Comparison of ENCODE assay signal across 11 cellular contexts in the genomic region with DNA sequence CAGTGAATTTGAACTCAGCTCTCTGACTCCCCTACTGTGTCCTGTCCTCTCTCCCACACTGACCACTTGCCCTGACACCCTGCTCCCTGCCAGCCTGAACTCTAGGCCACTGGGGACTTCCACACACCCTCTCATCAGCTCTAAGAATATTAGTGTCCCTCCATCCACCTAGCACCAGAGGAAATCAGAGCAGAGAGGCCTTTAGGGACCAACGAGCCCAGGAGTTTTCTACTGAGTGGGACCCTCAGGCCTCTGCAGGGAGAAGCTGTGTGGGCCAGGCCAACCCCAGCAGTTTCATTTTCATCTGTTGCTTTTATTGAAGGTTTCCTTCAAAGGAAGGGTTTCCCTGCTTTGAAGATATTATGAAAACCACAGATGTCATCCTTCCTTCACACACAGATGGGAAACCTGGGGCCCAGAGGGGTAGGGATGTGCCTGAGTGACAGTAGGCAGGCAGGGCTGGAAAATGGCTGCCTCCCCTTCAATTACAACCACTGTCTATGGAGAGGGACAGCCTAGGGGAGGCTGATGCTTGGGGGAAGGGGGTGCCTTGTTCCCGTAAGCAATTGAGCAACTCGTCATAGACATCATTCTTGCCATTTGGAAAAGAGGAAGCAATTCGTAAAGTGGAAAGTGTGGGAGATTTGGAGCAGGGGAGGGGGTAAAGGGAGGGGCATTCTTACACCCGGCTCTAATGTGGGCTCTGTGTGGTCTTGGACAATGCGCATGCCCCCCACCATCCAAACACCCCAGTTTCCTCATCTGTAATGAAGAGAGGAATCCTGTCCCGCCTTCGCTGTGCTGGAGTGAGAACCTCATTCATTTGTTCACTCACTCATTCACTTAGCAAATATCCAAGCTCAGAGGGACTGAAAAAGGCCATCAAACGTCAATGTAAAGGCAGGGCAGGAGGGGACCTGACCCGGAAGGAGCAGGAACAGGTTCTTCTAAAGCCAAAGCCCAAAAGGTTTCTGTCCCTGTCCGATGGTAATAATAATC. TPM values are rescaled to one million over a fixed set of nuclear protein-coding genes. Genes with fewer than 3 reads are reported as not detected.
A peak's percentile ranks its signal among the peaks of the same experiment; 100 is the strongest.
DNase-seq lines count a peak whose midpoint lies in the region; ATAC-seq, FAIRE-seq and TF ChIP-seq lines count a peak whose summit lies in the region.
"Had no signal": no experiment of that assay in that cellular context is flagged by ENCODE, and none has a peak within 500 bp of the region (broad histone marks: within the 10 kb centered on the region; RNA-seq: fewer than 3 reads in every experiment).

No MANE protein-coding gene starts in this region.

- peak overlapping the region; percentile 79 for H3K27ac Mint-ChIP-seq in activated naive CD4-positive, alpha-beta T cell treated with anti-CD3 and anti-CD28 coated beads for 36 hours
- H3K27ac Mint-ChIP-seq in activated T-helper 1 cell treated with anti-CD3 and anti-CD28 coated beads, Interleukin-12 subunit alpha, Interleukin-12 subunit beta, Interleukin-2, Interleukin-4 antibody, amounts not matched to agents 30 ng/mL and 10 ng/mL and 1 ng/mL, durations not matched to agents 14 hours and 24 hours and 36 hours: peak overlapping the region; percentile 92
- H3K27ac Mint-ChIP-seq in naive B cell: peak overlapping the region; percentile 88 to 97 (median 94)

- intact Hi-C loops in activated naive CD4-positive, alpha-beta T cell treated with anti-CD3 and anti-CD28 coated beads for 36 hours (cut with micrococcal nuclease): loop anchor here (1.0 to 5.0 kb wide), 3 partner anchors 26 to 892 kb away; partner anchors contain the start of gene PAX5
- intact Hi-C loops in activated T-helper 1 cell treated with anti-CD3 and anti-CD28 coated beads, Interleukin-12 subunit alpha, Interleukin-12 subunit beta, Interleukin-2, Interleukin-4 antibody, amounts not matched to agents 30 ng/mL and 10 ng/mL and 1 ng/mL, durations not matched to agents 14 hours and 24 hours and 36 hours (cut with micrococcal nuclease): loop anchor here (1.0 kb wide), 1 partner anchor 11 kb away; no protein-coding TSS in a partner anchor
- intact Hi-C loops in upper lobe of right lung (cut with DNase I): no loop called here

- peaks cover 66% of the 10 kb centered on the region for H3K4me1 ChIP-seq in upper lobe of right lung

- H3K27me3 Mint-ChIP-seq in activated naive CD4-positive, alpha-beta T cell treated with anti-CD3 and anti-CD28 coated beads for 36 hours (ENCODE audit: low read depth): no peaks in the 10 kb centered on the region
- peaks cover 7% of the 10 kb centered on the region for H3K27me3 Mint-ChIP-seq in activated T-helper 1 cell treated with anti-CD3 and anti-CD28 coated beads, Interleukin-12 subunit alpha, Interleukin-12 subunit beta, Interleukin-2, Interleukin-4 antibody, amounts not matched to agents 30 ng/mL and 10 ng/mL and 1 ng/mL, durations not matched to agents 14 hours and 24 hours and 36 hours (ENCODE audit: insufficient read depth)
- no peaks in the 10 kb centered on the region for H3K27me3 Mint-ChIP-seq in naive B cell

- H3K27me3 ChIP-seq in upper lobe of right lung: no peaks in the 10 kb centered on the region

- peak overlapping the region; percentile 56 for H3K27ac ChIP-seq in upper lobe of right lung

- peaks cover 81% of the 10 kb centered on the region for H3K4me1 Mint-ChIP-seq in activated naive CD4-positive, alpha-beta T cell treated with anti-CD3 and anti-CD28 coated beads for 36 hours (ENCODE audit: low read depth)
- H3K4me1 Mint-ChIP-seq in activated T-helper 1 cell treated with anti-CD3 and anti-CD28 coated beads, Interleukin-12 subunit alpha, Interleukin-12 subunit beta, Interleukin-2, Interleukin-4 antibody, amounts not matched to agents 30 ng/mL and 10 ng/mL and 1 ng/mL, durations not matched to agents 14 hours and 24 hours and 36 hours (ENCODE audit: low read depth): peaks cover 90% of the 10 kb centered on the region
- H3K4me1 Mint-ChIP-seq in naive B cell: peaks cover 71 to 92% (median 89%) of the 10 kb centered on the region in 3 donors

- H3K4me3 ChIP-seq in upper lobe of right lung: no peak overlapping the region

- CTCF ChIA-PET in activated naive CD4-positive, alpha-beta T cell treated with anti-CD3 and anti-CD28 coated beads for 36 hours (lab: Charles Lee): interaction anchor here (0.7 to 3.4 kb wide), 5 partner anchors 10 to 37 kb away, joined by 3 to 20 read pairs (median 9); no protein-coding TSS in a partner anchor

- peaks cover 2% of the 10 kb centered on the region for H3K36me3 Mint-ChIP-seq in activated naive CD4-positive, alpha-beta T cell treated with anti-CD3 and anti-CD28 coated beads for 36 hours (ENCODE audit: low read depth)
- H3K36me3 Mint-ChIP-seq in activated T-helper 1 cell treated with anti-CD3 and anti-CD28 coated beads, Interleukin-12 subunit alpha, Interleukin-12 subunit beta, Interleukin-2, Interleukin-4 antibody, amounts not matched to agents 30 ng/mL and 10 ng/mL and 1 ng/mL, durations not matched to agents 14 hours and 24 hours and 36 hours (ENCODE audit: low read depth): peaks cover 16% of the 10 kb centered on the region
- H3K36me3 Mint-ChIP-seq in naive B cell: peaks cover 1 to 10% of the 10 kb centered on the region in 2 donors

- no peaks in the 10 kb centered on the region for H3K9me3 ChIP-seq in upper lobe of right lung

- peaks cover 2% of the 10 kb centered on the region for H3K9me3 Mint-ChIP-seq in activated naive CD4-positive, alpha-beta T cell treated with anti-CD3 and anti-CD28 coated beads for 36 hours
- peaks cover 2% of the 10 kb centered on the region for H3K9me3 Mint-ChIP-seq in activated T-helper 1 cell treated with anti-CD3 and anti-CD28 coated beads, Interleukin-12 subunit alpha, Interleukin-12 subunit beta, Interleukin-2, Interleukin-4 antibody, amounts not matched to agents 30 ng/mL and 10 ng/mL and 1 ng/mL, durations not matched to agents 14 hours and 24 hours and 36 hours
- H3K9me3 Mint-ChIP-seq in naive B cell: peaks cover 0 to 2% (median 1%) of the 10 kb centered on the region in 7 donors

- DNase-seq in activated naive CD4-positive, alpha-beta T cell treated with anti-CD3 and anti-CD28 coated beads for 36 hours: peak; percentile 83
- DNase-seq in activated naive CD4-positive, alpha-beta T cell treated with anti-CD3 and anti-CD28 coated beads, Interleukin-2, amount 50 U/mL, for 16 hours: no peak
- peak; percentile 21 for DNase-seq in activated T-helper 1 cell treated with anti-CD3 and anti-CD28 coated beads, Interleukin-12 subunit alpha, Interleukin-12 subunit beta, Interleukin-2, Interleukin-4 antibody, amounts not matched to agents 30 ng/mL and 10 ng/mL and 1 ng/mL, durations not matched to agents 14 hours and 24 hours and 36 hours (ENCODE audit: low spot score)
- DNase-seq in naive B cell: no peak
- no peak for DNase-seq in upper lobe of right lung
- no peak for DNase-seq in HTR-8/SVneo (ENCODE audit: insufficient read length, low spot score)
- DNase-seq: erythroblast had no signal

- ATAC-seq in naive B cell (ENCODE audit: low read depth in 2 of 2) (no peak), upper lobe of right lung (peak; percentile 9), GM21825 (IDR thresholded peaks at IDR 0.05; ENCODE audit: unreplicated experiment) (no peak), HG02981 (IDR thresholded peaks at IDR 0.05; ENCODE audit: unreplicated experiment) (no peak)
- ATAC-seq: HCT116 had no signal

- no peak for FAIRE-seq in HTR-8/SVneo (lab: Jason Lieb, UNC)

- no peak for TF ChIP-seq CTCF in upper lobe of right lung (IDR thresholded peaks at IDR 0.05)

- H3K4me3 Mint-ChIP-seq in activated naive CD4-positive, alpha-beta T cell treated with anti-CD3 and anti-CD28 coated beads for 36 hours: peak overlapping the region; percentile 23
- H3K4me3 Mint-ChIP-seq in activated T-helper 1 cell treated with anti-CD3 and anti-CD28 coated beads, Interleukin-12 subunit alpha, Interleukin-12 subunit beta, Interleukin-2, Interleukin-4 antibody, amounts not matched to agents 30 ng/mL and 10 ng/mL and 1 ng/mL, durations not matched to agents 14 hours and 24 hours and 36 hours: peak overlapping the region; percentile 77
- peak overlapping the region; percentile 35 to 91 (median 72) for H3K4me3 Mint-ChIP-seq in naive B cell

- no peaks in the 10 kb centered on the region for H3K36me3 ChIP-seq in upper lobe of right lung

RNA-seq across cellular contexts. Expression of gene GLIPR2, which starts 3.9 kb away (rescaled TPM):
- 1 to 10 TPM; 8.0 to 9.7 TPM for total RNA-seq in activated naive CD4-positive, alpha-beta T cell treated with anti-CD3 and anti-CD28 coated beads for 36 hours
- 26.3 and 27.5 TPM in 2 replicates for total RNA-seq in activated T-helper 1 cell treated with anti-CD3 and anti-CD28 coated beads, Interleukin-12 subunit alpha, Interleukin-12 subunit beta, Interleukin-2, Interleukin-4 antibody, amounts not matched to agents 30 ng/mL and 10 ng/mL and 1 ng/mL, durations not matched to agents 14 hours and 24 hours and 36 hours
- polyA plus RNA-seq in naive B cell (ENCODE audit: low read depth in 6 of 6): 10 to 100 TPM; 32.7 to 49.7 (median 48.2) TPM
- 64.9 TPM for total RNA-seq in upper lobe of right lung

RNA-seq across cellular contexts. Expression of gene CCIN, which starts 28.8 kb away (rescaled TPM):
- not detected for total RNA-seq in activated naive CD4-positive, alpha-beta T cell treated with anti-CD3 and anti-CD28 coated beads for 36 hours
- total RNA-seq in activated T-helper 1 cell treated with anti-CD3 and anti-CD28 coated beads, Interleukin-12 subunit alpha, Interleukin-12 subunit beta, Interleukin-2, Interleukin-4 antibody, amounts not matched to agents 30 ng/mL and 10 ng/mL and 1 ng/mL, durations not matched to agents 14 hours and 24 hours and 36 hours: not detected in 2 replicates
- polyA plus RNA-seq in naive B cell (ENCODE audit: low read depth in 6 of 6): under 1 TPM in 1 of 6 donors, not detected in 5; 0.17 TPM
- total RNA-seq in upper lobe of right lung: not detected
- total RNA-seq: lower leg skin had no signal

RNA-seq across cellular contexts. Expression of gene CLTA, which starts 50.3 kb away (rescaled TPM):
- 100 to 1,000 TPM in 1 of 2 experiments, 10 to 100 TPM in 1; 96.4 to 101 TPM for total RNA-seq in activated naive CD4-positive, alpha-beta T cell treated with anti-CD3 and anti-CD28 coated beads for 36 hours
- 175 and 182 TPM in 2 replicates for total RNA-seq in activated T-helper 1 cell treated with anti-CD3 and anti-CD28 coated beads, Interleukin-12 subunit alpha, Interleukin-12 subunit beta, Interleukin-2, Interleukin-4 antibody, amounts not matched to agents 30 ng/mL and 10 ng/mL and 1 ng/mL, durations not matched to agents 14 hours and 24 hours and 36 hours
- 10 to 100 TPM; 55.3 to 98.1 (median 86.9) TPM for polyA plus RNA-seq in naive B cell (ENCODE audit: low read depth in 6 of 6)
- 163 TPM for total RNA-seq in upper lobe of right lung

Comparison
In these comparisons a context has a peak if more than half of its experiments do, and no peak if none do; other contexts are left out.
1. DNase-seq: peak in activated naive CD4-positive, alpha-beta T cell treated with anti-CD3 and anti-CD28 coated beads for 36 hours (single experiment) and activated T-helper 1 cell treated with anti-CD3 and anti-CD28 coated beads, Interleukin-12 subunit alpha, Interleukin-12 subunit beta, Interleukin-2, Interleukin-4 antibody, amounts not matched to agents 30 ng/mL and 10 ng/mL and 1 ng/mL, durations not matched to agents 14 hours and 24 hours and 36 hours (single experiment); none in activated naive CD4-positive, alpha-beta T cell treated with anti-CD3 and anti-CD28 coated beads, Interleukin-2, amount 50 U/mL, for 16 hours (single experiment), naive B cell (single experiment), upper lobe of right lung (single experiment) and HTR-8/SVneo (single experiment).
2. H3K4me3 Mint-ChIP-seq: peak in every context shown above with its lines; median percentile 77 in activated T-helper 1 cell treated with anti-CD3 and anti-CD28 coated beads, Interleukin-12 subunit alpha, Interleukin-12 subunit beta, Interleukin-2, Interleukin-4 antibody, amounts not matched to agents 30 ng/mL and 10 ng/mL and 1 ng/mL, durations not matched to agents 14 hours and 24 hours and 36 hours; 72 in naive B cell; 23 in activated naive CD4-positive, alpha-beta T cell treated with anti-CD3 and anti-CD28 coated beads for 36 hours.
3. Peak in every context shown above with its lines, with median percentiles within 50 percentile points of each other: H3K27ac Mint-ChIP-seq.